ENCODE assay signal across 1 cellular context in genomic region chr1:65687435-65688214, GRCh38.
TF ChIP-seq lines count a peak whose summit lies in the region.

No MANE protein-coding gene starts in this region.

TF ChIP-seq in HepG2, 621 proteins besides CTCF, POLR2A, EP300 and RAD21 (continued from another document and continues in another):
- TF ChIP-seq TFDP1 (CRISPR knock-in tag; IDR thresholded peaks at IDR 0.05; ENCODE audit: borderline replicate concordance) = no peak
- no peak for TF ChIP-seq ZNF839 (CRISPR knock-in tag; IDR thresholded peaks at IDR 0.05; ENCODE audit: borderline replicate concordance)
- TF ChIP-seq PHF5A (CRISPR knock-in tag; IDR thresholded peaks at IDR 0.05; ENCODE audit: low read depth, unreplicated experiment) = no peak
- TF ChIP-seq ARNTL (CRISPR knock-in tag; IDR thresholded peaks at IDR 0.05) = no peak
- TF ChIP-seq ZGPAT (CRISPR knock-in tag; IDR thresholded peaks at IDR 0.05) = peak; percentile 56; the same call in 1 of the 2 replicates
- TF ChIP-seq PLSCR1 (CRISPR knock-in tag; IDR thresholded peaks at IDR 0.05; ENCODE audit: borderline replicate concordance) = no peak
- no peak for TF ChIP-seq ZNF30 (CRISPR knock-in tag; IDR thresholded peaks at IDR 0.05)
- no peak for TF ChIP-seq ZNF468 (CRISPR knock-in tag; IDR thresholded peaks at IDR 0.05)
- TF ChIP-seq ZNF24 (IDR thresholded peaks at IDR 0.05) = no peak
- TF ChIP-seq ZNF746 (CRISPR knock-in tag; IDR thresholded peaks at IDR 0.05) = no peak
- TF ChIP-seq TEAD2 (CRISPR knock-in tag; IDR thresholded peaks at IDR 0.05) = no peak
- no peak for TF ChIP-seq ZNF121 (CRISPR knock-in tag; IDR thresholded peaks at IDR 0.05)
- peak; percentile 70 for TF ChIP-seq HOXA3 (CRISPR knock-in tag; IDR thresholded peaks at IDR 0.05)
- no peak for TF ChIP-seq MAFF (IDR thresholded peaks at IDR 0.05; ENCODE audit: low read depth, low read length)
- no peak for TF ChIP-seq ZNF282 (IDR thresholded peaks at IDR 0.05; ENCODE audit: partially characterized antibody)
- peak; percentile 68; the same call in 1 of the 2 replicates for TF ChIP-seq IKZF5 (CRISPR knock-in tag; IDR thresholded peaks at IDR 0.05)
- no peak for TF ChIP-seq GPN1 (CRISPR knock-in tag; IDR thresholded peaks at IDR 0.05; ENCODE audit: borderline replicate concordance)
- TF ChIP-seq PHF8 (CRISPR knock-in tag; IDR thresholded peaks at IDR 0.05) = 0 out of 2 replicates have a peak, but pooled peaks have one; percentile 29
- TF ChIP-seq SMAD1 (CRISPR knock-in tag; IDR thresholded peaks at IDR 0.05; ENCODE audit: borderline replicate concordance, low read depth) = no peak
- no peak for TF ChIP-seq IKZF4 (CRISPR knock-in tag; IDR thresholded peaks at IDR 0.05; ENCODE audit: borderline replicate concordance, low read depth, not compliant biosample characterization)
- TF ChIP-seq LCORL (IDR thresholded peaks at IDR 0.05) = peak; percentile 56; the same call in 1 of the 2 replicates
- TF ChIP-seq LCORL (CRISPR knock-in tag; IDR thresholded peaks at IDR 0.05) = peak; percentile 75
- TF ChIP-seq PRDM10 (CRISPR knock-in tag; IDR thresholded peaks at IDR 0.05; ENCODE audit: low read depth) = no peak
- TF ChIP-seq GRHL1 (CRISPR knock-in tag; conservative IDR thresholded peaks at IDR 0.05) = no peak
- no peak for TF ChIP-seq ZNF775 (CRISPR knock-in tag; IDR thresholded peaks at IDR 0.05; ENCODE audit: borderline replicate concordance)
- no peak for TF ChIP-seq ZNF740 (CRISPR knock-in tag; IDR thresholded peaks at IDR 0.05)
- TF ChIP-seq ZNF777 (CRISPR knock-in tag; IDR thresholded peaks at IDR 0.05) = no peak
- no peak for TF ChIP-seq ZBTB43 (CRISPR knock-in tag; conservative IDR thresholded peaks at IDR 0.05)
- TF ChIP-seq POGZ (CRISPR knock-in tag; IDR thresholded peaks at IDR 0.05) = peak; percentile 68
- TF ChIP-seq ZFP82 (CRISPR knock-in tag; IDR thresholded peaks at IDR 0.05; ENCODE audit: borderline replicate concordance) = no peak
- no peak for TF ChIP-seq MAF1 (CRISPR knock-in tag; IDR thresholded peaks at IDR 0.05; ENCODE audit: borderline replicate concordance)
- peak; percentile 91 for TF ChIP-seq NCOR1 (IDR thresholded peaks at IDR 0.05; ENCODE audit: borderline replicate concordance, low read length)
- no peak for TF ChIP-seq ZC3H13 (CRISPR knock-in tag; IDR thresholded peaks at IDR 0.05)
- TF ChIP-seq NKX3-1 (CRISPR knock-in tag; IDR thresholded peaks at IDR 0.05) = no peak
- TF ChIP-seq IRF2 (CRISPR knock-in tag; IDR thresholded peaks at IDR 0.05) = 0 out of 2 replicates have a peak, but pooled peaks have one; percentile 47
- no peak for TF ChIP-seq GMEB2 (CRISPR knock-in tag; IDR thresholded peaks at IDR 0.05; ENCODE audit: low read depth)
- peak; percentile 50; the same call in 1 of the 2 replicates for TF ChIP-seq POGK (CRISPR knock-in tag; conservative IDR thresholded peaks at IDR 0.05)
- no peak for TF ChIP-seq ZNF326 (CRISPR knock-in tag; IDR thresholded peaks at IDR 0.05; ENCODE audit: borderline replicate concordance)
- TF ChIP-seq THAP7 (CRISPR knock-in tag; IDR thresholded peaks at IDR 0.05) = no peak
- no peak for TF ChIP-seq ZNF589 (CRISPR knock-in tag; conservative IDR thresholded peaks at IDR 0.05)
- TF ChIP-seq SIX1 (CRISPR knock-in tag; IDR thresholded peaks at IDR 0.05; ENCODE audit: borderline replicate concordance) = no peak
- no peak for TF ChIP-seq ZC3H4 (CRISPR knock-in tag; IDR thresholded peaks at IDR 0.05; ENCODE audit: borderline replicate concordance)
- peak; percentile 32; the same call in 1 of the 2 replicates for TF ChIP-seq GABPB1 (CRISPR knock-in tag; IDR thresholded peaks at IDR 0.05)
- TF ChIP-seq ZNF841 (CRISPR knock-in tag; IDR thresholded peaks at IDR 0.05; ENCODE audit: borderline replicate concordance) = no peak
- TF ChIP-seq HMGXB4 (CRISPR knock-in tag; IDR thresholded peaks at IDR 0.05; ENCODE audit: borderline replicate concordance in 1 of 2, low read depth in 1 of 2) = peak; percentile 48 to 59; a peak in 2 of 4 replicates
- TF ChIP-seq ATF7-NPFF (CRISPR knock-in tag; IDR thresholded peaks at IDR 0.05; ENCODE audit: low read depth) = peak; percentile 55; the same call in 1 of the 2 replicates
